8 cellular contexts compared by ENCODE assay signal in the genomic region with DNA sequence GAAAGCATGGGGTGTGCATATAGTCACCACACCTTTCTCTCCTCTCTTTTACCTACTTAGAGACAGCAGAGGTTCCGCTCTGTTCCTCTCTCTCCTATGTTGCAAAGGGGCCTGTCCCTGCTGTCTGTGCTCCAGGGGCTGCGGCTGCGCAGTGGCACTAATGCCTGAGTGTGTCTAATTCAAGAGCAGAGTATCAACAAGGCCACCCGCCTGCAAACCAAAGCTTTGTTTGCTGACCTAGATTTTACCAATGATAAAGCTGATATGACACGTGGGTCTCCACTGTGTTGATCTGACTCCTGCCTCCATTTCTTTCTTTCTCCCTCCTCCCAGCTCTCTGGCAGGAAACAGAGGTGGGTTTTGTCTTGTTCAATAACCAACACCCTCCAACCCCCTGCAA.
DNase-seq lines count a peak whose midpoint lies in the region; ATAC-seq and TF ChIP-seq lines count a peak whose summit lies in the region.
"Had no signal": no experiment of that assay in that cellular context is flagged by ENCODE, and none has a peak within 500 bp of the region (broad histone marks: within the 10 kb centered on the region; RNA-seq: fewer than 3 reads in every experiment).

No MANE protein-coding gene starts in this region.

- H3K27me3 ChIP-seq in Loucy (ENCODE audit: insufficient read depth, low read length, poor library complexity, severe bottlenecking), result no peaks in the 10 kb centered on the region

- H4K20me1 ChIP-seq in Loucy (ENCODE audit: insufficient read depth, low read length, poor library complexity, severe bottlenecking), result no peaks in the 10 kb centered on the region

- no peak overlapping the region for H3K4me3 ChIP-seq in Loucy (ENCODE audit: low read length, poor library complexity, severe bottlenecking)

- ATAC-seq in GM18861 (IDR thresholded peaks at IDR 0.05; ENCODE audit: unreplicated experiment) (no peak), HG03095 (IDR thresholded peaks at IDR 0.05; ENCODE audit: unreplicated experiment) (no peak)

- H2AFZ ChIP-seq in Loucy (ENCODE audit: low read length), result no peak overlapping the region

- H3F3A ChIP-seq in Loucy (ENCODE audit: low read depth), result no peaks in the 10 kb centered on the region

- peak overlapping the region; percentile 38 for H3K4me2 ChIP-seq in Loucy (ENCODE audit: low read depth, low read length, poor library complexity, severe bottlenecking)

- no peaks in the 10 kb centered on the region; the same call in 1 of the 2 replicates for H3K79me2 ChIP-seq in Loucy (ENCODE audit: insufficient read depth, low read length)

- TF ChIP-seq CTCF in Loucy (conservative IDR thresholded peaks at IDR 0.05; ENCODE audit: low read length) (no peak), VCaP (conservative IDR thresholded peaks at IDR 0.05) (no peak)

- DNase-seq in effector CD4-positive, alpha-beta T cell, result peak; percentile 25
- peak; percentile 2 for DNase-seq in stimulated activated CD8-positive, alpha-beta memory T cell treated with anti-CD3 and anti-CD28 coated beads, Interleukin-12 subunit alpha, Interleukin-12 subunit beta, amount 100 ng/mL, for 4 hours (ENCODE audit: low read depth)
- no peak for DNase-seq in NCI-H1436 (lab: John Stamatoyannopoulos, UW)
- DNase-seq: NCI-H1105 had no signal

- H3K4me1 ChIP-seq in Loucy (ENCODE audit: insufficient read depth, low read length, poor library complexity, severe bottlenecking), result peaks cover 7% of the 10 kb centered on the region

- H3K9me2 ChIP-seq in Loucy (replicated peaks; ENCODE audit: low read depth, low read length), result no peaks in the 10 kb centered on the region

- H3K27ac ChIP-seq in VCaP, result peak overlapping the region; percentile 83

- peak overlapping the region; percentile 35 for H3K9ac ChIP-seq in Loucy (ENCODE audit: low read depth, low read length, poor library complexity, severe bottlenecking)

- peaks cover 50% of the 10 kb centered on the region; the same call in 1 of the 2 replicates for H3K36me3 ChIP-seq in Loucy (ENCODE audit: insufficient read depth, low read length)

- H3K9me3 ChIP-seq in Loucy (ENCODE audit: insufficient read depth, low read depth, low read length), result no peaks in the 10 kb centered on the region
